9 cellular contexts compared by ENCODE assay signal in the genomic region with DNA sequence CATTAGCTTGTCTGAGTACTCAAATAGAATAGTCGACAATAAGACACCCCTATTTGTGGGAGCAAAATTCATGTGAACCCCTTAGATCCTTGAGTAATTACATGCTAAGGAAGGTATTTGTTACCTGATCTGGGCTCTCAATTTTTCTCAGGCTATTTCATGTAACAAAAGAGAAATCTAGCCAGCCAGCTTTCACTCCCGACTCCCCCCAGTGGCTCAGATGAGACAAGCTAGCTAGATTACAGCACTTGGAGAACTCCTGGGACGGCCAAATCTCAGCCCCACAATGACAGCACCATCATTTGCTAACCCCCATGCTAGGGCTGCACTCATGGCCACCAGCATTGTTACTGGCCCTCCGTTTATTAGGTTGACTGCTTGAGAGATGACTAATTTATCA. TPM values are rescaled to one million over a fixed set of nuclear protein-coding genes. Genes with fewer than 3 reads are reported as not detected.
A peak's percentile ranks its signal among the peaks of the same experiment; 100 is the strongest.
DNase-seq lines count a peak whose midpoint lies in the region; ATAC-seq, FAIRE-seq and TF ChIP-seq lines count a peak whose summit lies in the region.
"Had no signal": no experiment of that assay in that cellular context is flagged by ENCODE, and none has a peak within 500 bp of the region (broad histone marks: within the 10 kb centered on the region; RNA-seq: fewer than 3 reads in every experiment).

No MANE protein-coding gene starts in this region.

- H3K36me3 ChIP-seq in astrocyte (ENCODE audit: insufficient read depth, low read length), result no peaks in the 10 kb centered on the region
- peaks cover 0 to 8% of the 10 kb centered on the region in 2 donors for H3K36me3 ChIP-seq in left lung

- H3K9me3 Mint-ChIP-seq in astrocyte (ENCODE audit: unreplicated experiment), result no peaks in the 10 kb centered on the region

- no peaks in the 10 kb centered on the region for H3K36me3 Mint-ChIP-seq in astrocyte (ENCODE audit: low read depth, unreplicated experiment)

- no peaks in the 10 kb centered on the region for H3K4me1 Mint-ChIP-seq in astrocyte (ENCODE audit: low read depth, unreplicated experiment)

- no peak overlapping the region for H3K27ac ChIP-seq in astrocyte (ENCODE audit: low read depth, low read length)
- no peak overlapping the region for H3K27ac ChIP-seq in left lung
- H3K27ac ChIP-seq: skin epidermis had no signal

- H3K9me3 ChIP-seq in astrocyte (ENCODE audit: insufficient read depth, low read depth, low read length), result no peaks in the 10 kb centered on the region
- no peaks in the 10 kb centered on the region for H3K9me3 ChIP-seq in left lung

- peak; percentile 70 for TF ChIP-seq CTCF in astrocyte (IDR thresholded peaks at IDR 0.05; ENCODE audit: insufficient read depth, low read depth, low read length)
- peak; percentile 20 to 35 for TF ChIP-seq CTCF in left lung (IDR thresholded peaks at IDR 0.05)

- intact Hi-C loops in left lung (cut with DNase I), result loop anchor here in 1 of 2 donors (5.0 kb wide), 1 partner anchor 95 kb away; no protein-coding TSS in a partner anchor

- H3K79me2 ChIP-seq in astrocyte (ENCODE audit: insufficient read depth, low read length), result no peaks in the 10 kb centered on the region

- no peak overlapping the region for H3K4me3 ChIP-seq in astrocyte (ENCODE audit: insufficient read depth, low read depth, low read length)
- H3K4me3 ChIP-seq in left lung, result no peak overlapping the region
- H3K4me3 ChIP-seq: skin epidermis had no signal

- peaks cover 52% of the 10 kb centered on the region for H3K27me3 Mint-ChIP-seq in astrocyte (ENCODE audit: low read depth, unreplicated experiment)

- ATAC-seq in left lung (peak; percentile 22), GM19452 (IDR thresholded peaks at IDR 0.05; ENCODE audit: unreplicated experiment) (no peak), HG03097 (IDR thresholded peaks at IDR 0.05; ENCODE audit: low FRiP score, unreplicated experiment) (no peak)

- H3K4me1 ChIP-seq in astrocyte (ENCODE audit: insufficient read depth, low read length), result no peaks in the 10 kb centered on the region
- H3K4me1 ChIP-seq in left lung, result peaks cover 5 to 9% of the 10 kb centered on the region in 2 donors

- H3K27me3 ChIP-seq in astrocyte (ENCODE audit: insufficient read depth, low read length) (peaks cover 10% of the 10 kb centered on the region), left lung (peaks cover 0 to 5% of the 10 kb centered on the region in 2 donors)

- peak; percentile 4 for DNase-seq in NCI-H510A treated with DMSO at 0.1 percent for 48 hours (lab: John Stamatoyannopoulos, UW)
- no peak for DNase-seq in NCI-H510A (lab: John Stamatoyannopoulos, UW)
- peak; percentile 47 for DNase-seq in M059J (ENCODE audit: low read depth)
- peak; percentile 20 for DNase-seq in astrocyte (ENCODE audit: low read depth)
- no peak for DNase-seq in left lung
- DNase-seq in activated CD4-positive, CD25-positive, alpha-beta regulatory T cell (lab: John Stamatoyannopoulos, UW), result no peak

- H2AFZ ChIP-seq in astrocyte (ENCODE audit: low read depth, low read length), result no peak overlapping the region

- no peak overlapping the region for H3K27ac Mint-ChIP-seq in astrocyte (ENCODE audit: unreplicated experiment)

- no peak for FAIRE-seq in astrocyte (lab: Jason Lieb, UNC)

- no peak overlapping the region for H3K9ac ChIP-seq in astrocyte (ENCODE audit: low read length)

- H3K4me2 ChIP-seq in astrocyte (ENCODE audit: low read length), result no peak overlapping the region

- no peaks in the 10 kb centered on the region for H4K20me1 ChIP-seq in astrocyte (ENCODE audit: insufficient read depth, low read length)

- no peak overlapping the region for H3K4me3 Mint-ChIP-seq in astrocyte (ENCODE audit: unreplicated experiment)

RNA-seq across cellular contexts. Expression of gene GLDN, which starts 41.3 kb away (rescaled TPM):
- 0.74 and 1.6 TPM in 2 replicates for total RNA-seq in M059J (2014; rRNA removed; shearing (Covaris generic))
- total RNA-seq in astrocyte (0.09 TPM in 1 of 2 replicates, not detected in the other), left lung (10 to 100 TPM; 20.5 to 58.6 TPM)

RNA-seq across cellular contexts. Expression of gene CYP19A1, which starts 44.4 kb away (rescaled TPM):
- 0.12 and 0.86 TPM in 2 replicates for total RNA-seq in M059J (2014; rRNA removed; shearing (Covaris generic))
- 0.65 and 0.75 TPM in 2 replicates for total RNA-seq in astrocyte
- total RNA-seq in left lung, result 1 to 10 TPM in 1 of 2 donors, under 1 TPM in 1; 0.96 to 7.1 TPM

Comparison
In these comparisons a context has a peak if more than half of its experiments do, and no peak if none do; other contexts are left out.
1. DNase-seq: peak in NCI-H510A treated with DMSO at 0.1 percent for 48 hours (single experiment), M059J (single experiment) and astrocyte (single experiment); none in NCI-H510A (single experiment), left lung (0 of 2) and activated CD4-positive, CD25-positive, alpha-beta regulatory T cell (0 of 4).